3 cellular contexts compared by ENCODE assay signal in genomic region chr16:30137897-30138296, GRCh38.
TF ChIP-seq lines count a peak whose summit lies in the region.

No MANE protein-coding gene starts in this region.

TF ChIP-seq in SK-N-SH, 30 proteins besides CTCF, POLR2A, EP300 and RAD21:
- TF ChIP-seq RCOR1 (IDR thresholded peaks at IDR 0.05; ENCODE audit: low read length): no peak
- TF ChIP-seq EZH2phosphoT487 (IDR thresholded peaks at IDR 0.05; ENCODE audit: borderline replicate concordance, low read depth): no peak
- TF ChIP-seq TAF1 (IDR thresholded peaks at IDR 0.05; ENCODE audit: borderline replicate concordance, low read depth, low read length): no peak
- no peak for TF ChIP-seq USF2 (IDR thresholded peaks at IDR 0.05; ENCODE audit: borderline replicate concordance, low read depth, low read length)
- TF ChIP-seq GABPA (IDR thresholded peaks at IDR 0.05; ENCODE audit: low read depth): no peak
- TF ChIP-seq POLR2AphosphoS5 (IDR thresholded peaks at IDR 0.05; ENCODE audit: low read depth, low read length): no peak
- TF ChIP-seq USF1 (IDR thresholded peaks at IDR 0.05; ENCODE audit: borderline replicate concordance, low read depth): no peak
- no peak for TF ChIP-seq MAX (IDR thresholded peaks at IDR 0.05; ENCODE audit: low read depth)
- no peak for TF ChIP-seq MEF2A (IDR thresholded peaks at IDR 0.05; ENCODE audit: borderline replicate concordance, low read depth)
- TF ChIP-seq TCF12 (IDR thresholded peaks at IDR 0.05): no peak
- no peak for TF ChIP-seq RXRA (IDR thresholded peaks at IDR 0.05; ENCODE audit: borderline replicate concordance, low read depth)
TF ChIP-seq in SK-N-SH: peak in this region for 0.

TF ChIP-seq in SK-N-SH treated with all-trans-retinoic acid at 6 μM for 48 hours, 23 proteins besides CTCF, POLR2A, EP300 and RAD21:
- TF ChIP-seq GLIS3 (CRISPR knock-in tag; IDR thresholded peaks at IDR 0.05) (no peak), CSDC2 (CRISPR knock-in tag; IDR thresholded peaks at IDR 0.05) (no peak), TOX (CRISPR knock-in tag; IDR thresholded peaks at IDR 0.05; ENCODE audit: borderline replicate concordance) (no peak), ZC3H10 (CRISPR knock-in tag; IDR thresholded peaks at IDR 0.05) (no peak), ESRRG (CRISPR knock-in tag; IDR thresholded peaks at IDR 0.05) (no peak), TCF4 (CRISPR knock-in tag; IDR thresholded peaks at IDR 0.05; ENCODE audit: borderline replicate concordance) (no peak), CREB5 (CRISPR knock-in tag; IDR thresholded peaks at IDR 0.05; ENCODE audit: low read depth) (no peak), ZNF565 (CRISPR knock-in tag; conservative IDR thresholded peaks at IDR 0.05; ENCODE audit: low read depth) (no peak), POU6F1 (CRISPR knock-in tag; IDR thresholded peaks at IDR 0.05; ENCODE audit: borderline replicate concordance, low read depth) (no peak), CSRNP3 (CRISPR knock-in tag; IDR thresholded peaks at IDR 0.05) (no peak), PATZ1 (CRISPR knock-in tag; IDR thresholded peaks at IDR 0.05; ENCODE audit: borderline replicate concordance) (no peak), ARNTL (CRISPR knock-in tag; IDR thresholded peaks at IDR 0.05; ENCODE audit: borderline replicate concordance, low read depth) (no peak), BACH2 (CRISPR knock-in tag; IDR thresholded peaks at IDR 0.05; ENCODE audit: borderline replicate concordance) (no peak), ZNF70 (CRISPR knock-in tag; IDR thresholded peaks at IDR 0.05) (no peak)

TF ChIP-seq in K562, 482 proteins besides CTCF, POLR2A, EP300 and RAD21:
- TF ChIP-seq ZNF23 (CRISPR knock-in tag; IDR thresholded peaks at IDR 0.05) (no peak), IRF9 (tag; IDR thresholded peaks at IDR 0.05) (no peak), KLF10 (CRISPR knock-in tag; IDR thresholded peaks at IDR 0.05) (no peak)
